8 cellular contexts compared by ENCODE assay signal in genomic region chr2:218405365-218406208, GRCh38. TPM values are rescaled to one million over a fixed set of nuclear protein-coding genes. Genes with fewer than 3 reads are reported as not detected.
DNase-seq lines count a peak whose midpoint lies in the region; ATAC-seq and TF ChIP-seq lines count a peak whose summit lies in the region.

No MANE protein-coding gene starts in this region.

- TSS peak; percentile 41 for BruUV-seq in A673 (replicated peaks; lab: Mats Ljungman, UMichigan)

- H3K4me3 ChIP-seq in A673 (ENCODE audit: low read depth, low read length, poor library complexity, severe bottlenecking), result peak overlapping the region; percentile 48
- peak overlapping the region; percentile 40 for H3K4me3 ChIP-seq in LNCaP clone FGC (ENCODE audit: low read depth, low read length)
- H3K4me3 ChIP-seq in breast epithelium, result peak overlapping the region; percentile 21 to 71 (median 52)
- peak overlapping the region; percentile 33 for H3K4me3 ChIP-seq in mesodermal cell (ENCODE audit: extremely low read depth, insufficient read depth, low read length, poor library complexity, severe bottlenecking)

- H3K36me3 ChIP-seq in A673 (ENCODE audit: insufficient read depth, low read length, poor library complexity, severe bottlenecking), result peaks cover 35% of the 10 kb centered on the region
- no peaks in the 10 kb centered on the region for H3K36me3 ChIP-seq in breast epithelium
- H3K36me3 ChIP-seq in mesodermal cell (ENCODE audit: control insufficient read depth, insufficient read depth, low read length), result peaks cover 45% of the 10 kb centered on the region

- intact Hi-C loops in A673 (cut with micrococcal nuclease; ENCODE audit: unreplicated experiment) (loop anchor here (2.0 to 5.0 kb wide), 2 partner anchors 61 to 242 kb away; no protein-coding TSS in a partner anchor), breast epithelium (cut with DNase I; ENCODE audit: low total_unique reads) (no loop called here)

- no peak for TF ChIP-seq POLR2A in breast epithelium (IDR thresholded peaks at IDR 0.05)

- H3K9me3 ChIP-seq in A673 (ENCODE audit: low read depth, low read length, poor library complexity, severe bottlenecking) (no peaks in the 10 kb centered on the region), breast epithelium (no peaks in the 10 kb centered on the region), mesodermal cell (ENCODE audit: control insufficient read depth, low read length) (no peaks in the 10 kb centered on the region)

- POLR2A ChIA-PET in A673 (lab: Charles Lee; ENCODE audit: low non-redundant PET), result interaction anchor here (0.6 kb wide), 1 partner anchor 119 kb away, joined by 14 read pairs; no protein-coding TSS in a partner anchor

- CTCF ChIA-PET in A673 (lab: Charles Lee), result interaction anchor here (0.6 to 0.7 kb wide), 3 partner anchors 9 to 504 kb away, joined by 3 to 17 read pairs (median 3); no protein-coding TSS in a partner anchor

- WGBS in mesodermal cell (ENCODE audit: insufficient coverage in 2 of 2), 2 experiments, result 17 to 22% methylated on average over 6 to 14 of the region's 21 CpGs

- H3K4me1 ChIP-seq in A673 (ENCODE audit: insufficient read depth, low read length, poor library complexity, severe bottlenecking), result peaks cover 27% of the 10 kb centered on the region
- H3K4me1 ChIP-seq in breast epithelium, result peaks cover 17 to 18% of the 10 kb centered on the region in 2 donors
- H3K4me1 ChIP-seq in mesodermal cell (ENCODE audit: control insufficient read depth, insufficient read depth, low read length, poor library complexity, severe bottlenecking), result peaks cover 25% of the 10 kb centered on the region

- peak overlapping the region; percentile 79 for H3K27ac ChIP-seq in A673 (ENCODE audit: low read depth, low read length, poor library complexity, severe bottlenecking)
- H3K27ac ChIP-seq in breast epithelium, result peak overlapping the region; percentile 85 to 91
- H3K27ac ChIP-seq in mesodermal cell (ENCODE audit: low read depth, low read length, severe bottlenecking), result peak overlapping the region; percentile 92

- peak; percentile 1 for ATAC-seq in GM19452 (IDR thresholded peaks at IDR 0.05; ENCODE audit: unreplicated experiment)

- DNase-seq in A673 (ENCODE audit: low spot score) (peak; percentile 34), LNCaP clone FGC (ENCODE audit: low read depth) (no peak), breast epithelium (ENCODE audit: low spot score in 2 of 2) (no peak), ureter (ENCODE audit: low spot score) (peak; percentile 70), kidney glomerular epithelial cell (lab: John Stamatoyannopoulos, UW) (no peak), NCI-H2029 (lab: John Stamatoyannopoulos, UW) (no peak)

- TF ChIP-seq CTCF in A673 (conservative IDR thresholded peaks at IDR 0.05; ENCODE audit: low read depth, low read length) (no peak), LNCaP clone FGC (IDR thresholded peaks at IDR 0.05; ENCODE audit: control insufficient read depth, extremely low read depth, insufficient read depth) (no peak), breast epithelium (IDR thresholded peaks at IDR 0.05) (no peak)

- H3K27me3 ChIP-seq in A673 (replicated peaks; ENCODE audit: insufficient read depth, low read depth, low read length, poor library complexity) (no peaks in the 10 kb centered on the region), breast epithelium (no peaks in the 10 kb centered on the region)

RNA-seq across cellular contexts. Expression of gene CTDSP1, which starts 5.9 kb away (rescaled TPM):
- total RNA-seq in A673 (2021) (72.3 and 77.4 TPM in 2 replicates), breast epithelium (100 to 1,000 TPM in 1 of 3 donors, 10 to 100 TPM in 2; 83.9 to 113 (median 95.9) TPM), ureter (153 TPM)
- polyA plus RNA-seq in mesodermal cell (2013, experiment 1 of 2), result 49.6 TPM
- 48.4 TPM for polyA plus RNA-seq in mesodermal cell (2013, experiment 2 of 2)

RNA-seq across cellular contexts. Expression of gene VIL1, which starts 13.3 kb away (rescaled TPM):
- total RNA-seq in A673 (2021) (not detected in 2 replicates), breast epithelium (1 to 10 TPM in 1 of 3 donors, under 1 TPM in 1, not detected in 1; under 0.01 to 2.9 TPM), ureter (not detected)
- polyA plus RNA-seq in mesodermal cell (2013, experiment 1 of 2), result not detected
- polyA plus RNA-seq in mesodermal cell (2013, experiment 2 of 2), result not detected

RNA-seq across cellular contexts. Expression of gene SLC11A1, which starts 23.5 kb away (rescaled TPM):
- total RNA-seq in A673 (2021) (0.09 TPM in 1 of 2 replicates, not detected in the other), breast epithelium (10 to 100 TPM; 14.4 to 53.4 (median 17.9) TPM), ureter (16.5 TPM)
- not detected for polyA plus RNA-seq in mesodermal cell (2013, experiment 1 of 2)
- 0.10 TPM for polyA plus RNA-seq in mesodermal cell (2013, experiment 2 of 2)

RNA-seq across cellular contexts. Expression of gene CATIP, which starts 48.9 kb away (rescaled TPM):
- total RNA-seq in A673 (2021) (not detected in 2 replicates), breast epithelium (under 1 TPM in 1 of 3 donors, not detected in 2; 0.44 TPM), ureter (not detected)
- not detected for polyA plus RNA-seq in mesodermal cell (2013, experiment 1 of 2)
- polyA plus RNA-seq in mesodermal cell (2013, experiment 2 of 2), result 0.30 TPM

Comparison
In these comparisons a context has a peak if more than half of its experiments do, and no peak if none do; other contexts are left out.
1. DNase-seq: peak in A673 (single experiment) and ureter (single experiment); none in LNCaP clone FGC (single experiment), breast epithelium (0 of 2), kidney glomerular epithelial cell (single experiment) and NCI-H2029 (single experiment).
2. RNA of gene SLC11A1, which starts 23.5 kb away (total RNA-seq): 14.4 to 53.4 TPM in breast epithelium and 16.5 TPM in ureter (single experiment); 0.09 TPM in A673; every median in the first group is over 10 times any median in the second.
3. Peak in every context shown above with its lines, with median percentiles within 50 percentile points of each other: H3K27ac ChIP-seq and H3K4me3 ChIP-seq.